Comparison of ENCODE assay signal across 25 cellular contexts in genomic region chr2:96898636-96899035, GRCh38. TPM values are rescaled to one million over a fixed set of nuclear protein-coding genes. Genes with fewer than 3 reads are reported as not detected.
DNase-seq lines count a peak whose midpoint lies in the region; ATAC-seq and TF ChIP-seq lines count a peak whose summit lies in the region.
"Had no signal": no experiment of that assay in that cellular context is flagged by ENCODE, and none has a peak within 500 bp of the region (broad histone marks: within the 10 kb centered on the region; RNA-seq: fewer than 3 reads in every experiment).

No MANE protein-coding gene starts in this region.

- H3K27me3 ChIP-seq in BLaER1 treated with 17β-estradiol and CSF1 and Interleukin-3, amounts not matched to agents 10 nM and 100 nM, result peaks cover 0 to 4% (median 0%) of the 10 kb centered on the region in 11 experiments; a peak in 2 of 22 replicates
- H3K27me3 ChIP-seq in esophagus (ENCODE audit: control insufficient read depth in 1 of 2, insufficient read depth in 2 of 2, low read length in 2 of 2), result no peaks in the 10 kb centered on the region
- no peaks in the 10 kb centered on the region for H3K27me3 ChIP-seq in trophoblast cell (ENCODE audit: insufficient read depth, low read length)
- H3K27me3 ChIP-seq: esophagus muscularis mucosa, SJSA1, thyroid gland had no signal

- H3K4ac ChIP-seq in trophoblast cell (ENCODE audit: low read depth, low read length), result no peak overlapping the region

- no peak overlapping the region for H4K8ac ChIP-seq in trophoblast cell (ENCODE audit: low read depth, low read length)

- H3K79me1 ChIP-seq in trophoblast cell (ENCODE audit: low read length), result peaks cover 17% of the 10 kb centered on the region

- no peak overlapping the region for H2AFZ ChIP-seq in trophoblast cell (ENCODE audit: insufficient read depth, low read length, poor library complexity)

- peak overlapping the region; percentile 33 for H2BK12ac ChIP-seq in trophoblast cell (ENCODE audit: low read length)

- DNase-seq in trophoblast cell (no peak), NCI-H226 (no peak), GOT3 (lab: John Stamatoyannopoulos, UW) (no peak)
- DNase-seq: activated CD4-positive, alpha-beta T cell treated with anti-CD3 and anti-CD28 coated beads for 48 hours; activated gamma-delta T cell; activated T-cell treated with anti-CD3 and anti-CD28 coated beads, Interleukin-2, amount 50 U/mL, for 1 hour; COR-L47; DMS79 treated with DMSO at 0.1 percent for 48 hours; foreskin fibroblast; GDM1; left ventricle myocardium inferior; NCI-H446; NCI-H748 treated with DMSO at 0.1 percent for 48 hours; stimulated activated CD4-positive, alpha-beta T cell treated with anti-CD3 and anti-CD28 coated beads, Interleukin-1b, Interleukin-23, amount 100 ng/mL, for 48 hours; T1000 had no signal

- H2AK5ac ChIP-seq in trophoblast cell (ENCODE audit: low read length), result no peak overlapping the region

- no peak for TF ChIP-seq CTCF in HEK293 (tag by site-specific recombination; IDR thresholded peaks at IDR 0.05)

- POLR2A ChIA-PET in HEK293 (lab: Yijun Ruan, JAX), result no interaction called here

- H2BK120ac ChIP-seq in trophoblast cell (ENCODE audit: insufficient read depth, low read length, poor library complexity), result no peak overlapping the region

- peaks cover 19 to 65% (median 57%) of the 10 kb centered on the region in 10 experiments for H3K4me1 ChIP-seq in BLaER1 treated with 17β-estradiol and CSF1 and Interleukin-3, amounts not matched to agents 10 nM and 100 nM
- H3K4me1 ChIP-seq in HEK293 (ENCODE audit: control insufficient read depth, insufficient read depth, low read length), result no peaks in the 10 kb centered on the region
- peaks cover 13 to 45% of the 10 kb centered on the region in 2 donors for H3K4me1 ChIP-seq in esophagus (ENCODE audit: control insufficient read depth in 2 of 2, insufficient read depth in 2 of 2, low read length in 1 of 2)
- H3K4me1 ChIP-seq in trophoblast cell (ENCODE audit: control insufficient read depth in 1 of 2, insufficient read depth in 2 of 2, low read length in 2 of 2), result peaks cover 18 to 30% of the 10 kb centered on the region in 2 experiments
- H3K4me1 ChIP-seq: SJSA1 had no signal

- no peak overlapping the region for H3K14ac ChIP-seq in trophoblast cell (ENCODE audit: low read length)

- H3K36me3 ChIP-seq in BLaER1 treated with 17β-estradiol and CSF1 and Interleukin-3, amounts not matched to agents 10 nM and 100 nM, result no peaks in the 10 kb centered on the region
- no peaks in the 10 kb centered on the region for H3K36me3 ChIP-seq in HEK293 (ENCODE audit: control insufficient read depth in 2 of 2, insufficient read depth in 1 of 2, low read length in 2 of 2)
- no peaks in the 10 kb centered on the region for H3K36me3 ChIP-seq in esophagus (ENCODE audit: control insufficient read depth in 2 of 2, insufficient read depth in 2 of 2, low read length in 1 of 2)
- no peaks in the 10 kb centered on the region for H3K36me3 ChIP-seq in trophoblast cell (ENCODE audit: control insufficient read depth in 1 of 2, insufficient read depth in 2 of 2, low read length in 2 of 2)
- H3K36me3 ChIP-seq: esophagus muscularis mucosa, left ventricle myocardium inferior, SJSA1, thyroid gland had no signal

- H3K27ac ChIP-seq in BLaER1 treated with 17β-estradiol and CSF1 and Interleukin-3, amounts not matched to agents 10 nM and 100 nM, result no peak overlapping the region
- H3K27ac ChIP-seq in HEK293 (ENCODE audit: extremely low read depth, low read depth, low read length) (no peak overlapping the region), esophagus (ENCODE audit: low read depth in 2 of 2, low read length in 1 of 2) (peak overlapping the region; percentile 47 to 66), trophoblast cell (ENCODE audit: low read depth, low read length) (no peak overlapping the region)
- H3K27ac ChIP-seq: esophagus muscularis mucosa, left ventricle myocardium inferior, SJSA1, VCaP had no signal

- 64 to 67% methylated on average over 7 of the region's 7 CpGs for WGBS in esophagus, 2 donors
- WGBS in trophoblast cell (ENCODE audit: extremely low coverage, insufficient coverage, insufficient read length), result no CpG with 5 or more reads among the region's 7 CpGs

- H4K91ac ChIP-seq in trophoblast cell (ENCODE audit: low read depth, low read length), result peak overlapping the region; percentile 9

- H3K79me2 ChIP-seq in trophoblast cell (ENCODE audit: control insufficient read depth, insufficient read depth, low read length, poor library complexity), result no peaks in the 10 kb centered on the region

- no peak overlapping the region for H2BK5ac ChIP-seq in trophoblast cell (ENCODE audit: low read depth, low read length, poor library complexity)

- H3K18ac ChIP-seq in trophoblast cell (ENCODE audit: low read length), result no peak overlapping the region

- no peak overlapping the region for H3K23ac ChIP-seq in trophoblast cell (ENCODE audit: low read length)

- peak overlapping the region; percentile 10 to 80 (median 66); a peak in 20 of 22 replicates for H3K4me2 ChIP-seq in BLaER1 treated with 17β-estradiol and CSF1 and Interleukin-3, amounts not matched to agents 10 nM and 100 nM
- no peak overlapping the region for H3K4me2 ChIP-seq in trophoblast cell (ENCODE audit: low read length)
- H3K4me2 ChIP-seq: smooth muscle cell had no signal

- H4K20me1 ChIP-seq in BLaER1 treated with 17β-estradiol and CSF1 and Interleukin-3, amounts not matched to agents 10 nM and 100 nM, result peaks cover 0 to 24% (median 0%) of the 10 kb centered on the region in 11 experiments; a peak in 1 of 22 replicates

- CTCF ChIA-PET in HEK293 (lab: Yijun Ruan, JAX), result interaction anchor here (0.5 kb wide), 1 partner anchor 181 kb away, joined by 5 read pairs; no protein-coding TSS in a partner anchor

- H3K9ac ChIP-seq in BLaER1 treated with 17β-estradiol and CSF1 and Interleukin-3, amounts not matched to agents 10 nM and 100 nM, result 0 out of 22 replicates have a peak overlapping the region, but pooled peaks of 1 of the 11 experiments have one; percentile 18
- H3K9ac ChIP-seq in trophoblast cell (ENCODE audit: low read length), result no peak overlapping the region

- ATAC-seq in GM21576 (IDR thresholded peaks at IDR 0.05; ENCODE audit: unreplicated experiment), result no peak
- ATAC-seq: HCT116 had no signal

- H4K12ac ChIP-seq in trophoblast cell (ENCODE audit: low read depth, low read length), result no peak overlapping the region

- no peak overlapping the region for H3K4me3 ChIP-seq in BLaER1 treated with 17β-estradiol and CSF1 and Interleukin-3, amounts not matched to agents 10 nM and 100 nM
- H3K4me3 ChIP-seq in HEK293 (ENCODE audit: low read depth, low read length), result no peak overlapping the region
- no peak overlapping the region for H3K4me3 ChIP-seq in esophagus (ENCODE audit: low read depth in 1 of 2, low read length in 2 of 2)
- no peak overlapping the region for H3K4me3 ChIP-seq in trophoblast cell (ENCODE audit: low read depth, low read length)
- H3K4me3 ChIP-seq: esophagus muscularis mucosa, left ventricle myocardium inferior, SJSA1, smooth muscle cell, thyroid gland had no signal

- no peaks in the 10 kb centered on the region for H3K9me3 ChIP-seq in BLaER1 treated with 17β-estradiol and CSF1 and Interleukin-3, amounts not matched to agents 10 nM and 100 nM (replicated peaks in 1 of 11)
- H3K9me3 ChIP-seq in HEK293 (ENCODE audit: control insufficient read depth, insufficient read depth, low read depth, low read length), result no peaks in the 10 kb centered on the region
- H3K9me3 ChIP-seq in esophagus (ENCODE audit: control insufficient read depth in 2 of 2, insufficient read depth in 1 of 2, low read depth in 1 of 2, low read length in 1 of 2), result no peaks in the 10 kb centered on the region
- H3K9me3 ChIP-seq in trophoblast cell (ENCODE audit: insufficient read depth, low read depth, low read length), result no peaks in the 10 kb centered on the region
- H3K9me3 ChIP-seq: esophagus muscularis mucosa, left ventricle myocardium inferior, SJSA1, thyroid gland had no signal

TF ChIP-seq in HEK293, 187 proteins besides CTCF, POLR2A, EP300 and RAD21:
- peak; percentile 53 for TF ChIP-seq ZFHX2 (tag by site-specific recombination; conservative IDR thresholded peaks at IDR 0.05)
- peak; percentile 21; the same call in 1 of the 2 replicates for TF ChIP-seq EGR2 (tag by site-specific recombination; IDR thresholded peaks at IDR 0.05; ENCODE audit: low read depth)
- no peak for TF ChIP-seq ZNF48 (tag by site-specific recombination; IDR thresholded peaks at IDR 0.05)

RNA-seq across cellular contexts. Expression of gene SEMA4C, which starts 28.8 kb away (rescaled TPM):
- 10 to 100 TPM; 13.1 to 14.2 TPM for polyA plus RNA-seq in esophagus
- 157 and 161 TPM in 2 replicates for polyA plus RNA-seq in trophoblast cell (2013)

RNA-seq across cellular contexts. Expression of gene ANKRD39, which starts 40.8 kb away (rescaled TPM):
- 10 to 100 TPM; 11.9 to 12.2 TPM for polyA plus RNA-seq in esophagus
- 32.8 and 33.4 TPM in 2 replicates for polyA plus RNA-seq in trophoblast cell (2013)

RNA-seq across cellular contexts. Expression of gene ANKRD23, which starts 54.8 kb away (rescaled TPM):
- polyA plus RNA-seq in esophagus, result 1 to 10 TPM; 1.2 to 5.0 TPM
- polyA plus RNA-seq in trophoblast cell (2013), result 4.5 and 4.7 TPM in 2 replicates

Comparison
In these comparisons a context has a peak if more than half of its experiments do, and no peak if none do; other contexts are left out.
1. H3K27ac ChIP-seq: peak in esophagus (2 of 2); none in BLaER1 treated with 17β-estradiol and CSF1 and Interleukin-3, amounts not matched to agents 10 nM and 100 nM (0 of 11), HEK293 (single experiment) and trophoblast cell (single experiment).